In the genomic region with DNA sequence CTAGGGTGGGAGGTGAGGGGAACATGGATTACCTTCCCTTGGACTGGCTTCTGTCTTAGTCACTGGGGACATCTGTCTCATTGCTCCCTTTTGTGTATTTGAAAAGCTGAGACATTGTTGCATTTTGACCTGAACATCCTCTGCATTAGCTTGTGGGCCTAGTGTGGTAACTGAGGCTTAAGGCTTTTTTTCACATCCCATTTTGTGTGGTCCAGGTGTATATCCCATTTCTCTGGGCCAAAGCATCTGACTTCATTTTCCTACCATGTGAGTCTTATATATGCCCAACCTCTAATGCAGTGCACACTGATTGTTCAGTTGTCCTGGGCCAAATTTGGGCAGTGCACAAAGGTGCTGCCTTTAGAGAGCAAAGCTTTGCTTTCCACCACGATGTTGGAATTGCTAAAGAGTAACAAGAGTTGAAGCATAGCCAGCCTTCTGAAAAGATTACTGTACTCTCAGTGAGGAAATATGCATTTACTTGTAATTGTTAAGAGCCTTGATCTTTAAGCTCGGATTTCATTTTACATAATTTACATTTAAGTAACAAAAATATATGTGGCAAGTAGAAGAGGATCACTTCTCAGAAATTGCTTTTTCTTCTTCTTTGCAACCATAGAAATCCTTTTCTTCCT, we compare ENCODE assay signal across 20 cellular contexts. TPM values are rescaled to one million over a fixed set of nuclear protein-coding genes. Genes with fewer than 3 reads are reported as not detected.
DNase-seq lines count a peak whose midpoint lies in the region; ATAC-seq, FAIRE-seq and TF ChIP-seq lines count a peak whose summit lies in the region.
"Had no signal": no experiment of that assay in that cellular context is flagged by ENCODE, and none has a peak within 500 bp of the region (broad histone marks: within the 10 kb centered on the region; RNA-seq: fewer than 3 reads in every experiment).

No MANE protein-coding gene starts in this region.

- H3K79me2 ChIP-seq in GM12878 (ENCODE audit: control insufficient read depth, insufficient read depth, low read length), result peaks cover 2% of the 10 kb centered on the region

- H2AFZ ChIP-seq in GM12878 (ENCODE audit: control insufficient read depth, low read depth, low read length), result no peak overlapping the region

- CTCF ChIA-PET in GM12878 (lab: Yijun Ruan, JAX), result interaction anchor here (0.7 to 2.2 kb wide), 8 partner anchors 11 to 271 kb away, joined by 3 to 6 read pairs (median 4); no protein-coding TSS in a partner anchor

- TF ChIP-seq CTCF in GM12878 (IDR thresholded peaks at IDR 0.05 in 2 of 3, conservative IDR thresholded peaks at IDR 0.05 in 1 of 3; ENCODE audit: control insufficient read depth in 2 of 3, extremely low read depth in 1 of 3, insufficient read depth in 1 of 3, low read depth in 3 of 3, low read length in 3 of 3) (no peak), omental fat pad (IDR thresholded peaks at IDR 0.05) (no peak)

- POLR2A ChIA-PET in GM12878 (lab: Charles Lee), result interaction anchor here (1.2 to 2.7 kb wide), 4 partner anchors 8 to 30 kb away, joined by 3 to 8 read pairs (median 6); partner anchors contain the start of gene PRKCE

- H3K9ac ChIP-seq in GM12878 (ENCODE audit: control insufficient read depth, insufficient read depth, low read length), result no peak overlapping the region

- WGBS in GM12878 (ENCODE audit: insufficient coverage, insufficient replicate concordance, low lambda C conversion rate, missing lambda C conversion rate), result 72% methylated on average over 2 of the region's 2 CpGs

- peak; percentile 17 for DNase-seq in GM03348 (ENCODE audit: low spot score)
- peak; percentile 37 for DNase-seq in GM12878 (ENCODE audit: low read depth, low spot score)
- DNase-seq in iPS-NIHi7 (ENCODE audit: extremely low spot score), result no peak
- no peak for DNase-seq in omental fat pad (ENCODE audit: low spot score)
- DNase-seq: activated CD4-positive, alpha-beta T cell treated with anti-CD3 and anti-CD28 coated beads for 1 hour; activated CD8-positive, alpha-beta T cell treated with anti-CD3 and anti-CD28 coated beads, Interleukin-2, amount 10 ng/mL, durations not matched to agents 7 days and 5 days; activated gamma-delta T cell; CD8-positive, alpha-beta memory T cell; foreskin melanocyte; H9; NCI-H187; NCI-H69; stomach had no signal

- H3K4me3 ChIP-seq in GM12878, result no peak overlapping the region
- H3K4me3 ChIP-seq: stomach, tibial nerve had no signal

- no peak for TF ChIP-seq POLR2A in GM12878 (IDR thresholded peaks at IDR 0.05; ENCODE audit: low read depth, low read length)

- H3K9me3 ChIP-seq in GM12878 (replicated peaks; ENCODE audit: control insufficient read depth, insufficient read depth, low read length), result no peaks in the 10 kb centered on the region
- H3K9me3 ChIP-seq: stomach, tibial nerve had no signal

- ATAC-seq in GM21360 (IDR thresholded peaks at IDR 0.05; ENCODE audit: unreplicated experiment), result peak; percentile 51
- peak; percentile 54 for ATAC-seq in HG03066 (IDR thresholded peaks at IDR 0.05; ENCODE audit: low read depth, unreplicated experiment)
- peak; percentile 79 for ATAC-seq in GM12878
- ATAC-seq in HG03342 (IDR thresholded peaks at IDR 0.05; ENCODE audit: unreplicated experiment), result no peak
- no peak for ATAC-seq in GM19467 (IDR thresholded peaks at IDR 0.05; ENCODE audit: unreplicated experiment)
- no peak for ATAC-seq in omental fat pad (ENCODE audit: low FRiP score)
- ATAC-seq: activated CD8-positive, alpha-beta T cell treated with anti-CD3 and anti-CD28 coated beads, Interleukin-2, amount 10 ng/mL, durations not matched to agents 7 days and 5 days; sciatic nerve had no signal

- peaks cover 6% of the 10 kb centered on the region; the same call in 1 of the 2 replicates for H3K4me1 ChIP-seq in GM12878 (ENCODE audit: control insufficient read depth, insufficient read depth, low read length)

- no peaks in the 10 kb centered on the region for H4K20me1 ChIP-seq in GM12878 (ENCODE audit: control insufficient read depth, insufficient read depth)

- no peak overlapping the region for H3K4me2 ChIP-seq in GM12878 (ENCODE audit: control insufficient read depth, insufficient read depth)

- FAIRE-seq in GM12878 (lab: Jason Lieb, UNC), result no peak

- no peak overlapping the region for H3K27ac ChIP-seq in GM12878 (ENCODE audit: control insufficient read depth, insufficient read depth)
- H3K27ac ChIP-seq: RWPE1, stomach, tibial nerve had no signal

- RAD21 ChIA-PET in GM12878 (lab: Charles Lee; ENCODE audit: unreplicated experiment), result interaction anchor here (0.6 to 1.8 kb wide), 4 partner anchors 9 to 169 kb away, joined by 3 to 9 read pairs (median 4); no protein-coding TSS in a partner anchor

- H3K36me3 ChIP-seq in GM12878 (ENCODE audit: control insufficient read depth in 2 of 2, insufficient read depth in 2 of 2, low read length in 1 of 2), result no peaks in the 10 kb centered on the region; a peak in 1 of 4 replicates
- H3K36me3 ChIP-seq: stomach, tibial nerve had no signal

- SMC1A ChIA-PET in GM12878 (lab: Charles Lee; ENCODE audit: uncharacterized antibody, unreplicated experiment), result interaction anchor here (0.8 to 6.5 kb wide), 17 partner anchors 8 to 257 kb away, joined by 3 to 33 read pairs (median 4); partner anchors contain the start of gene PRKCE

- no peak; a peak in 1 of 4 replicates for TF ChIP-seq EP300 in GM12878 (IDR thresholded peaks at IDR 0.05; ENCODE audit: borderline replicate concordance in 1 of 2, control insufficient read depth in 1 of 2, low read depth in 2 of 2, low read length in 2 of 2)

- intact Hi-C loops in GM12878 (cut with micrococcal nuclease; ENCODE audit: unreplicated experiment), result no loop called here

- in situ Hi-C loops in GM12878 (cut with MboI), result no loop called here

- TF ChIP-seq RAD21 in GM12878 (IDR thresholded peaks at IDR 0.05; ENCODE audit: insufficient read depth, low read depth, low read length), result no peak

- no peaks in the 10 kb centered on the region for H3K27me3 ChIP-seq in GM12878 (replicated peaks in 1 of 2; ENCODE audit: control insufficient read depth in 2 of 2, insufficient read depth in 2 of 2, low read length in 1 of 2)
- H3K27me3 ChIP-seq: stomach, tibial nerve had no signal

- BruUV-seq in GM12878 (replicated peaks; lab: Mats Ljungman, UMichigan), result no TSS peak

TF ChIP-seq in GM12878, 131 proteins besides CTCF, POLR2A, EP300 and RAD21 (continues in another document):
- TF ChIP-seq IRF5 (IDR thresholded peaks at IDR 0.05; ENCODE audit: borderline replicate concordance) (no peak), YY1 (IDR thresholded peaks at IDR 0.05; ENCODE audit: low read depth, low read length) (no peak), NR2F1 (conservative IDR thresholded peaks at IDR 0.05) (no peak), CBFB (IDR thresholded peaks at IDR 0.05; ENCODE audit: low read depth) (no peak)

RNA-seq across cellular contexts. Expression of gene PRKCE, which starts 13.3 kb away (rescaled TPM):
- total RNA-seq in GM12878 (2013; cell fraction: nucleolus; rRNA removed), result 80.0 and 82.5 TPM in 2 replicates
- total RNA-seq in GM12878 (2014; rRNA removed) (15.4 and 15.6 TPM in 2 replicates), GM12878 (2014; rRNA removed; fragmentation: Illumina TruSeq; extraction: Trizol) (12.7 and 13.5 TPM in 2 replicates), GM12878 (2021) (28.2 and 30.8 TPM in 2 replicates), omental fat pad (10 to 100 TPM in 2 of 4 donors, 1 to 10 TPM in 2; 8.8 to 24.3 (median 14.0) TPM)
- 4.6 TPM for polyA plus RNA-seq in GM12878 (2011; ENCODE audit: low read depth)
- polyA plus RNA-seq in GM12878 (2011; rRNA removed) (6.4 and 6.7 TPM in 2 replicates), GM12878 (2014; fragmentation: Illumina TruSeq; extraction: Trizol) (8.3 and 11.2 TPM in 2 replicates), GM12878 (2014; fragmentation: Nextera tagmentation; extraction: Ambion mirVana) (1 to 10 TPM; 2.6 to 3.0 TPM), GM12878 (2014; rRNA removed) (10.9 TPM in 2 replicates), GM12878 (2016; fragmentation: Nextera tagmentation; extraction: Ambion mirVana) (10 to 100 TPM; 11.7 to 20.5 TPM)
- 5.0 and 5.4 TPM in 2 replicates for polyA plus RNA-seq in GM12878 (2011; cell fraction: cytosol; rRNA removed)
- 12.7 and 14.2 TPM in 2 replicates for polyA plus RNA-seq in GM12878 (2011; cell fraction: nucleus; rRNA removed)
- 6.2 and 7.3 TPM in 2 replicates for polyA plus RNA-seq in GM12878 (2012)
- polyA minus RNA-seq in GM12878 (2011; rRNA and poly(A)+ RNA removed), result 25.6 and 28.1 TPM in 2 replicates
- polyA minus RNA-seq in GM12878 (2011; cell fraction: cytosol; rRNA and poly(A)+ RNA removed), result 8.9 and 12.7 TPM in 2 replicates
- 49.2 and 86.5 TPM in 2 replicates for polyA minus RNA-seq in GM12878 (2011; cell fraction: nucleus; rRNA and poly(A)+ RNA removed)

RNA-seq across cellular contexts. Expression of gene SRBD1, which starts 53.7 kb away (rescaled TPM):
- 80.4 and 82.4 TPM in 2 replicates for total RNA-seq in GM12878 (2013; cell fraction: nucleolus; rRNA removed)
- total RNA-seq in GM12878 (2014; rRNA removed) (22.5 and 28.4 TPM in 2 replicates), GM12878 (2014; rRNA removed; fragmentation: Illumina TruSeq; extraction: Trizol) (33.1 and 34.0 TPM in 2 replicates), GM12878 (2021) (19.7 and 23.7 TPM in 2 replicates), omental fat pad (10 to 100 TPM; 10.3 to 36.4 (median 14.1) TPM)
- 5.8 TPM for polyA plus RNA-seq in GM12878 (2011; ENCODE audit: low read depth)
- polyA plus RNA-seq in GM12878 (2011; rRNA removed) (15.9 and 25.3 TPM in 2 replicates), GM12878 (2014; fragmentation: Illumina TruSeq; extraction: Trizol) (22.4 and 34.4 TPM in 2 replicates), GM12878 (2014; fragmentation: Nextera tagmentation; extraction: Ambion mirVana) (10 to 100 TPM in 1 of 2 experiments, 1 to 10 TPM in 1; 9.7 to 13.1 TPM), GM12878 (2014; rRNA removed) (9.1 and 12.7 TPM in 2 replicates), GM12878 (2016; fragmentation: Nextera tagmentation; extraction: Ambion mirVana) (10 to 100 TPM; 20.4 to 21.6 TPM)
- 6.7 and 8.0 TPM in 2 replicates for polyA plus RNA-seq in GM12878 (2011; cell fraction: cytosol; rRNA removed)
- 10.1 and 13.6 TPM in 2 replicates for polyA plus RNA-seq in GM12878 (2011; cell fraction: nucleus; rRNA removed)
- polyA plus RNA-seq in GM12878 (2012), result 6.9 and 10.2 TPM in 2 replicates
- 42.3 and 53.0 TPM in 2 replicates for polyA minus RNA-seq in GM12878 (2011; rRNA and poly(A)+ RNA removed)
- polyA minus RNA-seq in GM12878 (2011; cell fraction: cytosol; rRNA and poly(A)+ RNA removed), result 16.4 and 17.9 TPM in 2 replicates
- 35.5 and 46.9 TPM in 2 replicates for polyA minus RNA-seq in GM12878 (2011; cell fraction: nucleus; rRNA and poly(A)+ RNA removed)

Comparison
In these comparisons a context has a peak if more than half of its experiments do, and no peak if none do; other contexts are left out.
1. DNase-seq: peak in GM03348 (single experiment) and GM12878 (single experiment); none in iPS-NIHi7 (single experiment) and omental fat pad (single experiment).
2. ATAC-seq: peak in GM21360 (single experiment), HG03066 (single experiment) and GM12878 (single experiment); none in HG03342 (single experiment), GM19467 (single experiment) and omental fat pad (single experiment).